ENCODE assay signal across 7 cellular contexts in genomic region chr2:241293378-241293797, GRCh38. TPM values are rescaled to one million over a fixed set of nuclear protein-coding genes. Genes with fewer than 3 reads are reported as not detected.
DNase-seq lines count a peak whose midpoint lies in the region; ATAC-seq, FAIRE-seq and TF ChIP-seq lines count a peak whose summit lies in the region.
"Not testable (repeated sequence)": the region's sequence is repeated elsewhere in the genome, so short reads cannot be mapped to it uniquely, and the experiment has no call there.

No MANE protein-coding gene starts in this region.

- H3K9me3 ChIP-seq in HCT116 (ENCODE audit: control insufficient read depth in 1 of 2, insufficient read depth in 1 of 2, low read depth in 1 of 2, low read length in 2 of 2); adrenal gland (replicated peaks in 1 of 3); pancreas: not testable (repeated sequence)

- H3K79me2 ChIP-seq in HCT116 (ENCODE audit: insufficient read depth, low read length), result peaks cover 99% of the 10 kb centered on the region

- H4K20me1 ChIP-seq in HCT116 (ENCODE audit: insufficient read depth), result peaks cover 39% of the 10 kb centered on the region; the same call in 1 of the 2 replicates

- TF ChIP-seq CTCF in HCT116 (IDR thresholded peaks at IDR 0.05 in 2 of 3, conservative IDR thresholded peaks at IDR 0.05 in 1 of 3; ENCODE audit: borderline replicate concordance in 1 of 3, insufficient read depth in 1 of 3, low read depth in 2 of 3, low read length in 2 of 3); adrenal gland (IDR thresholded peaks at IDR 0.05); pancreas (IDR thresholded peaks at IDR 0.05): not testable (repeated sequence)

- not testable (repeated sequence) for H3K4me3 ChIP-seq in HCT116 (replicated peaks in 1 of 2; ENCODE audit: low read depth in 1 of 2, low read length in 2 of 2); adrenal gland; pancreas

- not testable (repeated sequence) for BruUV-seq in HCT116 (replicated peaks; lab: Mats Ljungman, UMichigan)

- not testable (repeated sequence) for H3K9me2 ChIP-seq in HCT116 (ENCODE audit: insufficient read depth)

- H3K27me3 ChIP-seq in HCT116 (ENCODE audit: insufficient read depth, low read length); adrenal gland; pancreas: not testable (repeated sequence)

- H2AFZ ChIP-seq in HCT116 (ENCODE audit: low read depth, low read length, poor library complexity, severe bottlenecking), result not testable (repeated sequence)

- not testable (repeated sequence) for TF ChIP-seq POLR2A in HCT116 (IDR thresholded peaks at IDR 0.05; ENCODE audit: borderline replicate concordance, extremely low read depth, insufficient read depth, insufficient read length); adrenal gland (IDR thresholded peaks at IDR 0.05)

- H3K36me3 ChIP-seq in HCT116 (ENCODE audit: control insufficient read depth in 1 of 2, insufficient read depth in 2 of 2, low read length in 2 of 2); adrenal gland (replicated peaks in 1 of 2); pancreas: not testable (repeated sequence)

- H3K9ac ChIP-seq in HCT116 (ENCODE audit: low read length), result not testable (repeated sequence)

- intact Hi-C loops in HCT116 (cut with micrococcal nuclease); adrenal gland (cut with DNase I); pancreas (cut with DNase I): not testable (repeated sequence)

- ATAC-seq in HCT116 (0 out of 2 replicates have a peak, but pooled peaks have one; percentile 40), pancreas (peak; percentile 10 to 39 (median 24))

- not testable (repeated sequence) for TF ChIP-seq RAD21 in HCT116 (IDR thresholded peaks at IDR 0.05; ENCODE audit: low read depth)

- 53 to 84% (median 63%) methylated on average over 7 of the region's 7 CpGs for WGBS in adrenal gland, 4 donors
- WGBS in pancreas, 2 donors, result 75% methylated on average over 7 of the region's 7 CpGs

- RAD21 ChIA-PET in HCT116 (lab: Charles Lee; ENCODE audit: low non-redundant PET in 1 of 2, low total read pairs in 2 of 2, uncharacterized antibody in 2 of 2, unreplicated experiment in 2 of 2), result not testable (repeated sequence)

- CTCF ChIA-PET in HCT116 (lab: Charles Lee), result interaction anchor here (1.5 kb wide), 1 partner anchor 22 kb away, joined by 4 read pairs; the partner anchor contains the start of gene HDLBP

- peak; percentile 9 for DNase-seq in DMS53 (lab: John Stamatoyannopoulos, UW)
- not testable (repeated sequence) for DNase-seq in HCT116 (ENCODE audit: low read depth, low spot score); epithelial cell of prostate (ENCODE audit: low read depth, low spot score); pancreas
- DNase-seq in M059J (ENCODE audit: low read depth), result peak; percentile 58
- peak in 5 of 7 donors; percentile 60 to 84 (median 72) for DNase-seq in adrenal gland
- peak; percentile 60 for DNase-seq in iris pigment epithelial cell (ENCODE audit: low read depth)

- POLR2A ChIA-PET in HCT116 (lab: Charles Lee), result interaction anchor here (1.6 kb wide), 1 partner anchor 21 kb away, joined by 5 read pairs; no protein-coding TSS in a partner anchor

- H3K4me2 ChIP-seq in HCT116 (ENCODE audit: low read length), result not testable (repeated sequence)

- not testable (repeated sequence) for H3K4me1 ChIP-seq in HCT116 (ENCODE audit: control insufficient read depth in 1 of 2, insufficient read depth in 2 of 2, low read length in 2 of 2); pancreas
- peaks cover 0 to 26% of the 10 kb centered on the region in 2 donors for H3K4me1 ChIP-seq in adrenal gland (replicated peaks in 1 of 2)

- not testable (repeated sequence) for H3K27ac ChIP-seq in HCT116 (ENCODE audit: low read depth, low read length); pancreas
- H3K27ac ChIP-seq in adrenal gland, result peak overlapping the region in 3 of 5 donors; percentile 24 to 40 (median 32)
- peak overlapping the region; percentile 24 for H3K27ac ChIP-seq in epithelial cell of prostate

- not testable (repeated sequence) for FAIRE-seq in pancreas (lab: Jason Lieb, UNC)

RNA-seq across cellular contexts. Expression of gene HDLBP, which starts 22.1 kb away (rescaled TPM):
- 462 TPM for total RNA-seq in HCT116 (2021; ENCODE audit: unreplicated experiment)
- polyA plus RNA-seq in HCT116 (2012), result 286 and 296 TPM in 2 replicates
- 233 and 426 TPM in 2 replicates for total RNA-seq in M059J (2014; rRNA removed; shearing (Covaris generic))
- 100 to 1,000 TPM; 357 to 648 (median 498) TPM for total RNA-seq in adrenal gland
- polyA plus RNA-seq in adrenal gland, result 100 to 1,000 TPM; 295 to 880 (median 378) TPM
- 100 to 1,000 TPM; 733 to 996 (median 775) TPM for total RNA-seq in pancreas
- 100 to 1,000 TPM; 273 to 346 TPM for polyA plus RNA-seq in pancreas

RNA-seq across cellular contexts. Expression of gene SEPTIN2, which starts 22.3 kb away (rescaled TPM):
- total RNA-seq in HCT116 (2021; ENCODE audit: unreplicated experiment) (317 TPM), adrenal gland (100 to 1,000 TPM; 192 to 352 (median 251) TPM), pancreas (100 to 1,000 TPM; 149 to 245 (median 204) TPM)
- polyA plus RNA-seq in HCT116 (2012), result 155 and 167 TPM in 2 replicates
- 234 and 310 TPM in 2 replicates for total RNA-seq in M059J (2014; rRNA removed; shearing (Covaris generic))
- polyA plus RNA-seq in adrenal gland (100 to 1,000 TPM; 108 to 368 (median 145) TPM), pancreas (100 to 1,000 TPM; 106 to 158 TPM)
